In the genomic region with DNA sequence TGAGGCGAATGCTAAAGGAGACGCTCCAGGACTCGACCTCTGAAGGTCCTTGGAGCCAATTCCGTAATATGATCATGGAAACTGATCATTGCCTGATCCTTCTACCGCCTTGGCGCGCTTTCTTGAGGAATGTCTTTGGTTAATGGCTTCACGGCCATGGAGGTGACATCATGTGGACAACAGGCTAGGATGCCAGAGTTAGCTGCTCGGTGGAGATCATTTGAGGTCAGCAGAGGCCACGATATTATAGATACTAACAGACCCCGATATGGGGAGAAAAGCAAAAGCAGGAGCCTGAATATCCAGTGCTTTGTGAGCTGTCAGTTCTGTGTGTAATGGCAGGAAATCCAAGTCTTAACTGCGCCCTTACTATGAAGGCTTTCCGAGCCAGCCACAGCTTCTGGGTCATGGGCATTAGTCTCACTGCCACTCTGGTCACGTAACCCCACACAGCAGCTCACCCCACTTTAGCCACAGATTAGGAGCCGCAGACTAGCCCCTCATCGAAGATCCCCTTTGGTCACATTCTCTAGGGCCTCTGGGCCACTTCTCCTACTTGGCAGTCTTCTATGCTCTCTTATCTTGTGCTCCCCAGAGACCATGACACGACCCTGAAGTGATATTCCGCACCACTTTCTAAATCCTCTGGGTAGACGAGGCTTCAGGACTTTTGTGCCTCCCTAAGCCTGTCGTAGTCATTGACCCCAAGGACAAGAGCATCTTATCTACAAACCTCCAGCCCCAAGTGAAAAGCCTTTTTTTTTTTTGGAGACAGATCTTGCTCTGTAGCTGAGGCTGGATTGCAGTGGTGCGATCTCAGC, we compare ENCODE assay signal across 1 cellular context.
TF ChIP-seq lines count a peak whose summit lies in the region.

No MANE protein-coding gene starts in this region.

TF ChIP-seq in H1, 55 proteins besides CTCF, POLR2A, EP300 and RAD21:
- TF ChIP-seq JUND (IDR thresholded peaks at IDR 0.05; ENCODE audit: low read length) (no peak), CEBPB (IDR thresholded peaks at IDR 0.05; ENCODE audit: low read depth, low read length) (no peak), CHD2 (IDR thresholded peaks at IDR 0.05; ENCODE audit: low read length) (no peak), YY1 (IDR thresholded peaks at IDR 0.05; ENCODE audit: low read depth, low read length) (peak; percentile 17; the same call in 1 of the 2 replicates)
- TF ChIP-seq, protein P1, sequence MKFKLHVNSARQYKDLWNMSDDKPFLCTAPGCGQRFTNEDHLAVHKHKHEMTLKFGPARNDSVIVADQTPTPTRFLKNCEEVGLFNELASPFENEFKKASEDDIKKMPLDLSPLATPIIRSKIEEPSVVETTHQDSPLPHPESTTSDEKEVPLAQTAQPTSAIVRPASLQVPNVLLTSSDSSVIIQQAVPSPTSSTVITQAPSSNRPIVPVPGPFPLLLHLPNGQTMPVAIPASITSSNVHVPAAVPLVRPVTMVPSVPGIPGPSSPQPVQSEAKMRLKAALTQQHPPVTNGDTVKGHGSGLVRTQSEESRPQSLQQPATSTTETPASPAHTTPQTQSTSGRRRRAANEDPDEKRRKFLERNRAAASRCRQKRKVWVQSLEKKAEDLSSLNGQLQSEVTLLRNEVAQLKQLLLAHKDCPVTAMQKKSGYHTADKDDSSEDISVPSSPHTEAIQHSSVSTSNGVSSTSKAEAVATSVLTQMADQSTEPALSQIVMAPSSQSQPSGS (IDR thresholded peaks at IDR 0.05; ENCODE audit: low read length) = peak; percentile 49; the same call in 1 of the 2 replicates
